In the genomic region with DNA sequence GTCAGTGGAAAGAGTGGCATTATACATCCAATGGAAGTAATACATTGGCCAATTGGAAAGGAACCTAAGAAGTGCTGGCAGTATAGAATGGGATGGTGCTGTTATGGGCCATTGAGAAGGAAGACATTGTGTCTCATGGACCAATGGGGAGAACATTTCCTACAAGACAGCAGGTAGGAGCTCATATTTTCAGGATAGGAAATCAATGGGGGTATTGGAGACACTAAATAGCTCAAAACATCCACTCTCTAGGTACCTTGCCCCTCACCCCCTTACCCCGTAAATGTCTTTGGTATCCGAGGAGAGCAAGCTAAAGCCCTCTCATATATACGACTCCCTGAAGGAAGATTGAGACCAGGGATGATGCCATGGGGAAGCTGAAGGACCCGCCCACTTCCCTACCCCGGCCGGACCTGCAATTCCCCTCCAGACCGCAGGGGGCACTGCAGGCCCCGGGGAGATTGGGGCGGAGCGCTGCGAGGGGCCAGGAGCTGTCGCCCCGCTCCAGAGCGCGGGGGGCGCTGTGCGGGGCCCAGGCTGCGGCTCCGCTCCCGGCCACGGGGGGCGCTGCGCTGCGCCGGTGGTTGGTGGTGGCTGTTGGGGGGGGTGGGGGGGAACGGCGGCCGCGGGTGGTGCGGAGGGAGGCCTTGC, we compare ENCODE assay signal across 1 cellular context.
TF ChIP-seq lines count a peak whose summit lies in the region.

A gene with protein sequence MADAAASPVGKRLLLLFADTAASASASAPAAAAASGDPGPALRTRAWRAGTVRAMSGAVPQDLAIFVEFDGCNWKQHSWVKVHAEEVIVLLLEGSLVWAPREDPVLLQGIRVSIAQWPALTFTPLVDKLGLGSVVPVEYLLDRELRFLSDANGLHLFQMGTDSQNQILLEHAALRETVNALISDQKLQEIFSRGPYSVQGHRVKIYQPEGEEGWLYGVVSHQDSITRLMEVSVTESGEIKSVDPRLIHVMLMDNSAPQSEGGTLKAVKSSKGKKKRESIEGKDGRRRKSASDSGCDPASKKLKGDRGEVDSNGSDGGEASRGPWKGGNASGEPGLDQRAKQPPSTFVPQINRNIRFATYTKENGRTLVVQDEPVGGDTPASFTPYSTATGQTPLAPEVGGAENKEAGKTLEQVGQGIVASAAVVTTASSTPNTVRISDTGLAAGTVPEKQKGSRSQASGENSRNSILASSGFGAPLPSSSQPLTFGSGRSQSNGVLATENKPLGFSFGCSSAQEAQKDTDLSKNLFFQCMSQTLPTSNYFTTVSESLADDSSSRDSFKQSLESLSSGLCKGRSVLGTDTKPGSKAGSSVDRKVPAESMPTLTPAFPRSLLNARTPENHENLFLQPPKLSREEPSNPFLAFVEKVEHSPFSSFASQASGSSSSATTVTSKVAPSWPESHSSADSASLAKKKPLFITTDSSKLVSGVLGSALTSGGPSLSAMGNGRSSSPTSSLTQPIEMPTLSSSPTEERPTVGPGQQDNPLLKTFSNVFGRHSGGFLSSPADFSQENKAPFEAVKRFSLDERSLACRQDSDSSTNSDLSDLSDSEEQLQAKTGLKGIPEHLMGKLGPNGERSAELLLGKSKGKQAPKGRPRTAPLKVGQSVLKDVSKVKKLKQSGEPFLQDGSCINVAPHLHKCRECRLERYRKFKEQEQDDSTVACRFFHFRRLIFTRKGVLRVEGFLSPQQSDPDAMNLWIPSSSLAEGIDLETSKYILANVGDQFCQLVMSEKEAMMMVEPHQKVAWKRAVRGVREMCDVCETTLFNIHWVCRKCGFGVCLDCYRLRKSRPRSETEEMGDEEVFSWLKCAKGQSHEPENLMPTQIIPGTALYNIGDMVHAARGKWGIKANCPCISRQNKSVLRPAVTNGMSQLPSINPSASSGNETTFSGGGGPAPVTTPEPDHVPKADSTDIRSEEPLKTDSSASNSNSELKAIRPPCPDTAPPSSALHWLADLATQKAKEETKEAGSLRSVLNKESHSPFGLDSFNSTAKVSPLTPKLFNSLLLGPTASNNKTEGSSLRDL (N-terminal part only) (plus strand): TSS at position 615 of the 651 bp plus-strand sequence. CDS start 111 bp downstream, outside the sequence.

TF ChIP-seq in K562, 482 proteins besides CTCF, POLR2A, EP300 and RAD21 (continued from another document and continues in another):
- TF ChIP-seq HES1 (IDR thresholded peaks at IDR 0.05; ENCODE audit: low read depth) (no peak), ZNF217 (CRISPR knock-in tag; IDR thresholded peaks at IDR 0.05) (no peak), ZBTB12 (CRISPR knock-in tag; IDR thresholded peaks at IDR 0.05) (no peak), ZBTB17 (CRISPR knock-in tag; IDR thresholded peaks at IDR 0.05) (no peak), ZNF384 (IDR thresholded peaks at IDR 0.05; ENCODE audit: low read depth, low read length) (peak; percentile 56; the same call in 1 of the 2 replicates), ZNF75A (CRISPR knock-in tag; IDR thresholded peaks at IDR 0.05) (no peak), IRF2 (CRISPR knock-in tag; IDR thresholded peaks at IDR 0.05) (no peak), NCOA2 (IDR thresholded peaks at IDR 0.05; ENCODE audit: partially characterized antibody in 2 of 2) (no peak), NBN (IDR thresholded peaks at IDR 0.05; ENCODE audit: low read depth) (peak; percentile 71; the same call in 1 of the 2 replicates), AFF1 (IDR thresholded peaks at IDR 0.05; ENCODE audit: low read depth in 1 of 2, partially characterized antibody in 2 of 2) (no peak), NCOA1 (IDR thresholded peaks at IDR 0.05; ENCODE audit: low read depth) (no peak), ZMIZ1 (IDR thresholded peaks at IDR 0.05; ENCODE audit: low read depth in 2 of 2, low read length in 2 of 2) (peak in 1 of 2 experiments; percentile 37; a peak in 1 of 4 replicates), MYBL2 (IDR thresholded peaks at IDR 0.05; ENCODE audit: low read depth) (peak; percentile 44; the same call in 1 of the 2 replicates), MYBL2 (CRISPR knock-in tag; IDR thresholded peaks at IDR 0.05; ENCODE audit: borderline replicate concordance) (no peak), CCNT2 (IDR thresholded peaks at IDR 0.05; ENCODE audit: borderline replicate concordance, extremely low read depth, insufficient read length, low read depth, low read length) (peak; percentile 89), FOXK1 (CRISPR knock-in tag; IDR thresholded peaks at IDR 0.05; ENCODE audit: borderline replicate concordance) (peak; percentile 46; the same call in 1 of the 2 replicates), CBX1 (IDR thresholded peaks at IDR 0.05; ENCODE audit: low read depth) (peak; percentile 99), FOXP4 (CRISPR knock-in tag; IDR thresholded peaks at IDR 0.05; ENCODE audit: borderline replicate concordance) (no peak), E4F1 (CRISPR knock-in tag; IDR thresholded peaks at IDR 0.05; ENCODE audit: borderline replicate concordance) (no peak), NRF1 (conservative IDR thresholded peaks at IDR 0.05 in 1 of 2, IDR thresholded peaks at IDR 0.05 in 1 of 2) (no peak), ETS2 (tag; IDR thresholded peaks at IDR 0.05; ENCODE audit: borderline replicate concordance, poor library complexity, severe bottlenecking) (no peak), HMG20A (CRISPR knock-in tag; conservative IDR thresholded peaks at IDR 0.05) (no peak), ZNF316 (IDR thresholded peaks at IDR 0.05) (no peak)
- TF ChIP-seq, protein P1, sequence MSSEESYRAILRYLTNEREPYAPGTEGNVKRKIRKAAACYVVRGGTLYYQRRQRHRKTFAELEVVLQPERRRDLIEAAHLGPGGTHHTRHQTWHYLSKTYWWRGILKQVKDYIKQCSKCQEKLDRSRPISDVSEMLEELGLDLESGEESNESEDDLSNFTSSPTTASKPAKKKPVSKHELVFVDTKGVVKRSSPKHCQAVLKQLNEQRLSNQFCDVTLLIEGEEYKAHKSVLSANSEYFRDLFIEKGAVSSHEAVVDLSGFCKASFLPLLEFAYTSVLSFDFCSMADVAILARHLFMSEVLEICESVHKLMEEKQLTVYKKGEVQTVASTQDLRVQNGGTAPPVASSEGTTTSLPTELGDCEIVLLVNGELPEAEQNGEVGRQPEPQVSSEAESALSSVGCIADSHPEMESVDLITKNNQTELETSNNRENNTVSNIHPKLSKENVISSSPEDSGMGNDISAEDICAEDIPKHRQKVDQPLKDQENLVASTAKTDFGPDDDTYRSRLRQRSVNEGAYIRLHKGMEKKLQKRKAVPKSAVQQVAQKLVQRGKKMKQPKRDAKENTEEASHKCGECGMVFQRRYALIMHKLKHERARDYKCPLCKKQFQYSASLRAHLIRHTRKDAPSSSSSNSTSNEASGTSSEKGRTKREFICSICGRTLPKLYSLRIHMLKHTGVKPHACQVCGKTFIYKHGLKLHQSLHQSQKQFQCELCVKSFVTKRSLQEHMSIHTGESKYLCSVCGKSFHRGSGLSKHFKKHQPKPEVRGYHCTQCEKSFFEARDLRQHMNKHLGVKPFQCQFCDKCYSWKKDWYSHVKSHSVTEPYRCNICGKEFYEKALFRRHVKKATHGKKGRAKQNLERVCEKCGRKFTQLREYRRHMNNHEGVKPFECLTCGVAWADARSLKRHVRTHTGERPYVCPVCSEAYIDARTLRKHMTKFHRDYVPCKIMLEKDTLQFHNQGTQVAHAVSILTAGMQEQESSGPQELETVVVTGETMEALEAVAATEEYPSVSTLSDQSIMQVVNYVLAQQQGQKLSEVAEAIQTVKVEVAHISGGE (CRISPR knock-in tag; IDR thresholded peaks at IDR 0.05): no peak
